8 cellular contexts compared by ENCODE assay signal in the genomic region with DNA sequence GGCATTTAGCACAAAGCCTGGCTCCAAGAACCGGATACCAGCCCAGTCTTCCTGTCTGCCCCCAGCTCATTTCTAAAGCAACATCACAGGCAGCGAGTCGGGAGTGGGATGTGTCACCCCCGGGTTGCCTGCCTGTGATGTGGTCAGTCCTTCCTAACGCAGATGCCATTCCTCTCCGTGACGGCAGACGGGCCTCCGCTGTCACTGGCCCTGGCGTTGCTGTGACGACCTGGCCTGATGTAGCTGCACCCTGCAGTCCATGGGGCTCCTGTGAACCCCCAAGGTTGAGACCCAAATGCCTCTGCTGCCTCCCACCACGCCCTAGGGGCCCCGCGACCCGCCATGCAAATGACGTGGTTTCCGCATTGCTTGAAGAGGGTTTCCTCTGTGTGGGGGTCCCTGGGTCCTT. TPM values are rescaled to one million over a fixed set of nuclear protein-coding genes. Genes with fewer than 3 reads are reported as not detected.
DNase-seq lines count a peak whose midpoint lies in the region; TF ChIP-seq lines count a peak whose summit lies in the region.

No MANE protein-coding gene starts in this region.

- no peak overlapping the region for H3K23ac ChIP-seq in neuronal stem cell (ENCODE audit: low read depth, low read length, poor library complexity)

- intact Hi-C loops in transverse colon (cut with DNase I; ENCODE audit: low total_unique reads) = no loop called here

- no peak for TF ChIP-seq EP300 in transverse colon (IDR thresholded peaks at IDR 0.05; ENCODE audit: low read depth)

- H3K4ac ChIP-seq in neuronal stem cell (ENCODE audit: low read length) = no peak overlapping the region

- no peak overlapping the region for H3K14ac ChIP-seq in neuronal stem cell (ENCODE audit: low read length)

- peak overlapping the region; percentile 68 for H2AFZ ChIP-seq in neuronal stem cell (ENCODE audit: low read length)

- WGBS in neuronal stem cell (ENCODE audit: extremely low coverage in 2 of 2, insufficient read length in 2 of 2, insufficient replicate concordance in 1 of 2), 2 donors = no CpG with 5 or more reads among the region's 17 CpGs
- 69% methylated on average over 17 of the region's 17 CpGs; no CpG with 5 or more reads in 1 of the 2 donors for WGBS in transverse colon (ENCODE audit: low coverage in 1 of 2), 2 donors

- H3K27ac ChIP-seq in neuronal stem cell (replicated peaks; ENCODE audit: low read length) (no peak overlapping the region), transverse colon (peak overlapping the region; percentile 51 to 87 (median 82))

- DNase-seq in AG08396 (ENCODE audit: low spot score) (peak; percentile 72), amniotic stem cell (lab: John Stamatoyannopoulos, UW) (peak; percentile 45), neuronal stem cell (ENCODE audit: low spot score) (no peak), transverse colon (peak; percentile 41), NCI-H1930 (lab: John Stamatoyannopoulos, UW) (no peak), NCI-H524 (lab: John Stamatoyannopoulos, UW) (no peak), NCI-H345 treated with DMSO at 0.1 percent for 48 hours (lab: John Stamatoyannopoulos, UW; ENCODE audit: unreplicated experiment) (no peak)

- H3K4me1 ChIP-seq in neuronal stem cell (ENCODE audit: control insufficient read depth in 2 of 2, insufficient read depth in 1 of 2, low read depth in 1 of 2, low read length in 2 of 2) (peaks cover 21 to 33% of the 10 kb centered on the region in 2 donors), transverse colon (peaks cover 9 to 70% (median 40%) of the 10 kb centered on the region in 4 donors)

- H3K27ac Mint-ChIP-seq in T-helper 1 cell treated with Interleukin-12 subunit alpha and Interleukin-12 subunit beta and Interleukin-4 antibody, amounts not matched to agents 30 μg/mL and 1 μg/mL, for 36 hours = peak overlapping the region; percentile 86

- peak overlapping the region; percentile 50 for H2BK5ac ChIP-seq in neuronal stem cell (ENCODE audit: low read length)

- no peak for TF ChIP-seq POLR2A in transverse colon (IDR thresholded peaks at IDR 0.05)

- H2BK120ac ChIP-seq in neuronal stem cell (ENCODE audit: low read depth, low read length) = peak overlapping the region; percentile 56

- no peak overlapping the region for H4K91ac ChIP-seq in neuronal stem cell (ENCODE audit: low read depth, low read length, poor library complexity)

- peak overlapping the region; percentile 73 for H3K18ac ChIP-seq in neuronal stem cell (ENCODE audit: low read length)

- peaks cover 66% of the 10 kb centered on the region for H3K4me1 Mint-ChIP-seq in T-helper 1 cell treated with Interleukin-12 subunit alpha and Interleukin-12 subunit beta and Interleukin-4 antibody, amounts not matched to agents 30 μg/mL and 1 μg/mL, for 36 hours (ENCODE audit: low read depth)

- no peaks in the 10 kb centered on the region for H3K27me3 Mint-ChIP-seq in T-helper 1 cell treated with Interleukin-12 subunit alpha and Interleukin-12 subunit beta and Interleukin-4 antibody, amounts not matched to agents 30 μg/mL and 1 μg/mL, for 36 hours (ENCODE audit: low read depth)

- no peak overlapping the region for H2BK12ac ChIP-seq in neuronal stem cell (ENCODE audit: low read length)

- in situ Hi-C loops in transverse colon (cut with MboI; ENCODE audit: low pct_ligation_motif_present in 1 of 4, low pct_unique_long_range_greater_than_20kb in 1 of 4, low sequenced_read_pairs in 3 of 4) = no loop called here

- H3K4me2 ChIP-seq in neuronal stem cell (ENCODE audit: insufficient read depth, low read length, poor library complexity, severe bottlenecking) = no peak overlapping the region

- H2BK15ac ChIP-seq in neuronal stem cell (ENCODE audit: low read length) = peak overlapping the region; percentile 39

- H3K9me3 ChIP-seq in neuronal stem cell (replicated peaks in 1 of 2; ENCODE audit: control insufficient read depth in 2 of 2, insufficient read depth in 1 of 2, low read depth in 1 of 2, low read length in 2 of 2) = peaks cover 0 to 1% of the 10 kb centered on the region in 2 donors
- H3K9me3 ChIP-seq in transverse colon = no peaks in the 10 kb centered on the region

- H3K9ac ChIP-seq in neuronal stem cell (ENCODE audit: low read depth, low read length, poor library complexity) = peak overlapping the region; percentile 13

- no peak overlapping the region for H4K8ac ChIP-seq in neuronal stem cell (ENCODE audit: low read depth, low read length)

- H3K4me3 ChIP-seq in neuronal stem cell (ENCODE audit: low read length in 2 of 2) (no peak overlapping the region), transverse colon (no peak overlapping the region)

- H3K36me3 Mint-ChIP-seq in T-helper 1 cell treated with Interleukin-12 subunit alpha and Interleukin-12 subunit beta and Interleukin-4 antibody, amounts not matched to agents 30 μg/mL and 1 μg/mL, for 36 hours (ENCODE audit: low read depth) = peaks cover 37% of the 10 kb centered on the region

- H3K9me3 Mint-ChIP-seq in T-helper 1 cell treated with Interleukin-12 subunit alpha and Interleukin-12 subunit beta and Interleukin-4 antibody, amounts not matched to agents 30 μg/mL and 1 μg/mL, for 36 hours = no peaks in the 10 kb centered on the region

- H3K36me3 ChIP-seq in neuronal stem cell (replicated peaks in 1 of 2; ENCODE audit: control insufficient read depth in 2 of 2, insufficient read depth in 2 of 2, low read length in 2 of 2) = no peaks in the 10 kb centered on the region
- no peaks in the 10 kb centered on the region for H3K36me3 ChIP-seq in transverse colon

- peak overlapping the region; percentile 66 for H2AK5ac ChIP-seq in neuronal stem cell (ENCODE audit: low read depth, low read length)

- H3K4me3 Mint-ChIP-seq in T-helper 1 cell treated with Interleukin-12 subunit alpha and Interleukin-12 subunit beta and Interleukin-4 antibody, amounts not matched to agents 30 μg/mL and 1 μg/mL, for 36 hours = peak overlapping the region; percentile 68

- TF ChIP-seq CTCF in transverse colon (IDR thresholded peaks at IDR 0.05) = no peak

- no peaks in the 10 kb centered on the region for H3K27me3 ChIP-seq in neuronal stem cell (ENCODE audit: control insufficient read depth in 3 of 3, insufficient read depth in 3 of 3, low read depth in 1 of 3, low read length in 3 of 3)
- no peaks in the 10 kb centered on the region for H3K27me3 ChIP-seq in transverse colon

- no peaks in the 10 kb centered on the region for H3K79me1 ChIP-seq in neuronal stem cell (ENCODE audit: low read depth, low read length)

RNA-seq across cellular contexts. Expression of a gene that starts 12.3 kb away (rescaled TPM):
- 0.73 TPM for polyA plus RNA-seq in neuronal stem cell (2013, experiment 1 of 2)
- polyA plus RNA-seq in neuronal stem cell (2013, experiment 2 of 2) = 0.68 TPM
- 10 to 100 TPM; 11.1 to 17.3 (median 15.3) TPM for total RNA-seq in transverse colon

RNA-seq across cellular contexts. Expression of a gene that starts 50.7 kb away (rescaled TPM):
- polyA plus RNA-seq in neuronal stem cell (2013, experiment 1 of 2) = 4.5 TPM
- 4.2 TPM for polyA plus RNA-seq in neuronal stem cell (2013, experiment 2 of 2)
- 100 to 1,000 TPM; 101 to 136 (median 116) TPM for total RNA-seq in transverse colon

Comparison
In these comparisons a context has a peak if more than half of its experiments do, and no peak if none do; other contexts are left out.
1. DNase-seq: peak in AG08396 (single experiment), amniotic stem cell (single experiment) and transverse colon (single experiment); none in neuronal stem cell (single experiment), NCI-H1930 (0 of 2), NCI-H524 (0 of 2) and NCI-H345 treated with DMSO at 0.1 percent for 48 hours (single experiment).